ENCODE assay signal across 10 cellular contexts in the genomic region with DNA sequence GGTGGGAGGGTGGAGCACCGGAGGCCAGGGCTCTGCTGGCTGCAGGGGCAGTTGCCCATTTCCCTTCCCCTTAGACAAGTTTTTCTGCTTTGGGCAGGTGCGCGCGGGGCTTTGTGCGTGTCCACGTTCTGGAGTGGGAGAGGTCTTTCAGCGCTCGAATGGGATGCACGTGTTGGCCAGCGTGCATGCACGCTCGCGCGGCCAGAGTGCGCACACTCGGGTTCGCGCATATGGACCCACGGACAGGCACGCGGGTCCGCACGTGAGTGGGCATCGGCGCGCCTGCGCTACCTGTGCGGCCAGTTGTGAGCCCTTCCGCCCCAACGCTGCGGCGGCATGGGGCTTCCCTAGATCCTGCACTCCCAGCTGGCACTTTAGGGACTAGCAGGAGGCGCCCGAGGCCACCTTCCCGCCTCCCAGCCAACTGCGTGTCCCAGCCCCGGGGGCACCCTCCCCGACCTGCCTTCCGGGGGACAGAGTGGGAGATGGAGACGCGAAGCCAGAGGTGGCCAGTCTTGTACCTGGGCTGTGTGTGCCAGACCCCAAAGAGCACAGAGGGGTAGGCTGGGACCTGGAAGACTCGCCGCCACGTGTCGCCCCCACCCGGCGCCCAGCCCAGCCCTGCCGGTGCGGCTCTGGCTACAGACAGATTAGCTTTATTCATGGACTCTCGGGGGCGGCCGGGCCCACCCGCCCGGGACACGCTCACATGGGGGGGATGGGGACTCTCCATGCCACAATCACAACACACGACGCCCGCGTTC. TPM values are rescaled to one million over a fixed set of nuclear protein-coding genes. Genes with fewer than 3 reads are reported as not detected.
DNase-seq lines count a peak whose midpoint lies in the region; ATAC-seq and TF ChIP-seq lines count a peak whose summit lies in the region.
"Had no signal": no experiment of that assay in that cellular context is flagged by ENCODE, and none has a peak within 500 bp of the region (broad histone marks: within the 10 kb centered on the region; RNA-seq: fewer than 3 reads in every experiment).

No MANE protein-coding gene starts in this region.

- no peak overlapping the region for H3K27ac Mint-ChIP-seq in MCF 10A (ENCODE audit: low read depth, unreplicated experiment)
- H3K27ac Mint-ChIP-seq in WTC11 = no peak overlapping the region
- no peak overlapping the region for H3K27ac Mint-ChIP-seq in immature natural killer cell

- CTCF ChIA-PET in MCF 10A (lab: Yijun Ruan, JAX) = no interaction called here
- CTCF ChIA-PET in WTC11 (lab: Charles Lee) = interaction anchor here (0.6 to 1.3 kb wide), 3 partner anchors 11 to 41 kb away, joined by 3 to 4 read pairs (median 3); a partner anchor contains a TSS

- intact Hi-C loops in breast epithelium (cut with DNase I; ENCODE audit: low total_unique reads) (no loop called here), MCF 10A (cut with micrococcal nuclease) (no loop called here)

- H3K36me3 ChIP-seq in breast epithelium = no peaks in the 10 kb centered on the region

- H3K4me3 ChIP-seq in breast epithelium = peak overlapping the region in 2 of 3 donors; percentile 7 to 48

- H3K4me1 Mint-ChIP-seq in MCF 10A (ENCODE audit: insufficient read depth, unreplicated experiment) (peaks cover 12% of the 10 kb centered on the region), WTC11 (peaks cover 6% of the 10 kb centered on the region), immature natural killer cell (peaks cover 9 to 30% of the 10 kb centered on the region in 2 donors)

- no peak overlapping the region for H3K27ac ChIP-seq in breast epithelium
- H3K27ac ChIP-seq in temporal lobe (ENCODE audit: low read depth, low read length) = peak overlapping the region; percentile 56

- H3K27me3 ChIP-seq in breast epithelium = peaks cover 17 to 84% of the 10 kb centered on the region in 2 donors

- H3K4me1 ChIP-seq in breast epithelium = peaks cover 0 to 11% of the 10 kb centered on the region in 2 donors

- no peak for TF ChIP-seq POLR2A in breast epithelium (IDR thresholded peaks at IDR 0.05)

- H3K9me3 Mint-ChIP-seq in MCF 10A (ENCODE audit: unreplicated experiment) (no peaks in the 10 kb centered on the region), WTC11 (no peaks in the 10 kb centered on the region), immature natural killer cell (no peaks in the 10 kb centered on the region)

- DNase-seq in breast epithelium (ENCODE audit: low spot score in 2 of 2) (no peak), MCF 10A (ENCODE audit: unreplicated experiment) (no peak), WTC11 (ENCODE audit: low spot score) (peak; percentile 41), immature natural killer cell (no peak), middle frontal gyrus (ENCODE audit: extremely low spot score, low spot score) (no peak), AML-193 (lab: John Stamatoyannopoulos, UW) (no peak)
- DNase-seq: NCI-H2081 treated with DMSO at 0.1 percent for 48 hours had no signal

- H3K27me3 Mint-ChIP-seq in MCF 10A (ENCODE audit: insufficient read depth, unreplicated experiment) = peaks cover 39% of the 10 kb centered on the region
- H3K27me3 Mint-ChIP-seq in WTC11 (ENCODE audit: low read depth) = peaks cover 66% of the 10 kb centered on the region
- peaks cover 17 to 28% (median 22%) of the 10 kb centered on the region in 3 donors for H3K27me3 Mint-ChIP-seq in immature natural killer cell (ENCODE audit: low read depth in 3 of 3)

- BruUV-seq in MCF 10A (replicated peaks; lab: Mats Ljungman, UMichigan) = no TSS peak

- H3K9me3 ChIP-seq in breast epithelium = no peaks in the 10 kb centered on the region

- ATAC-seq in WTC11 (no peak), HG02884 (IDR thresholded peaks at IDR 0.05; ENCODE audit: unreplicated experiment) (no peak)

- TF ChIP-seq CTCF in breast epithelium (IDR thresholded peaks at IDR 0.05) (no peak), MCF 10A (IDR thresholded peaks at IDR 0.05; ENCODE audit: unreplicated experiment) (no peak), WTC11 (IDR thresholded peaks at IDR 0.05) (no peak)

- H3K36me3 Mint-ChIP-seq in MCF 10A (ENCODE audit: insufficient read depth, unreplicated experiment) (no peaks in the 10 kb centered on the region), WTC11 (no peaks in the 10 kb centered on the region), immature natural killer cell (peaks cover 0 to 3% (median 0%) of the 10 kb centered on the region in 3 donors)

- no peak overlapping the region for H3K4me3 Mint-ChIP-seq in MCF 10A (ENCODE audit: unreplicated experiment)
- H3K4me3 Mint-ChIP-seq in WTC11 = peak overlapping the region; percentile 76
- peak overlapping the region; percentile 65 to 82 (median 72) for H3K4me3 Mint-ChIP-seq in immature natural killer cell

- POLR2A ChIA-PET in MCF 10A (lab: Yijun Ruan, JAX) (no interaction called here), WTC11 (lab: Charles Lee) (interaction anchor here (0.6 to 1.0 kb wide), 2 partner anchors 11 to 155 kb away, joined by 3 to 5 read pairs; no protein-coding TSS in a partner anchor)

TF ChIP-seq in WTC11, 78 proteins besides CTCF, POLR2A, EP300 and RAD21 (continues in another document):
- TF ChIP-seq, protein P1, sequence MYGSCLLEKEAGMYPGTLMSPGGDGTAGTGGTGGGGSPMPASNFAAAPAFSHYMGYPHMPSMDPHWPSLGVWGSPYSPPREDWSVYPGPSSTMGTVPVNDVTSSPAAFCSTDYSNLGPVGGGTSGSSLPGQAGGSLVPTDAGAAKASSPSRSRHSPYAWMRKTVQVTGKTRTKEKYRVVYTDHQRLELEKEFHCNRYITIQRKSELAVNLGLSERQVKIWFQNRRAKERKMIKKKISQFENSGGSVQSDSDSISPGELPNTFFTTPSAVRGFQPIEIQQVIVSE (CRISPR knock-in tag; IDR thresholded peaks at IDR 0.05; ENCODE audit: borderline replicate concordance) = no peak
- TF ChIP-seq TP53 (CRISPR knock-in tag; IDR thresholded peaks at IDR 0.05) (peak; percentile 55; the same call in 1 of the 2 replicates), FOXP1 (CRISPR knock-in tag; IDR thresholded peaks at IDR 0.05; ENCODE audit: borderline replicate concordance) (peak; percentile 60; the same call in 1 of the 2 replicates), PRRX2 (CRISPR knock-in tag; IDR thresholded peaks at IDR 0.05) (no peak), TEAD1 (CRISPR knock-in tag; IDR thresholded peaks at IDR 0.05) (peak; percentile 55; the same call in 1 of the 2 replicates), RORB (CRISPR knock-in tag; IDR thresholded peaks at IDR 0.05) (no peak), ZBTB21 (CRISPR knock-in tag; IDR thresholded peaks at IDR 0.05; ENCODE audit: borderline replicate concordance) (0 out of 2 replicates have a peak, but pooled peaks have one; percentile 65), NFE2L1 (CRISPR knock-in tag; IDR thresholded peaks at IDR 0.05) (0 out of 2 replicates have a peak, but pooled peaks have one; percentile 17)
- TF ChIP-seq, protein P2, sequence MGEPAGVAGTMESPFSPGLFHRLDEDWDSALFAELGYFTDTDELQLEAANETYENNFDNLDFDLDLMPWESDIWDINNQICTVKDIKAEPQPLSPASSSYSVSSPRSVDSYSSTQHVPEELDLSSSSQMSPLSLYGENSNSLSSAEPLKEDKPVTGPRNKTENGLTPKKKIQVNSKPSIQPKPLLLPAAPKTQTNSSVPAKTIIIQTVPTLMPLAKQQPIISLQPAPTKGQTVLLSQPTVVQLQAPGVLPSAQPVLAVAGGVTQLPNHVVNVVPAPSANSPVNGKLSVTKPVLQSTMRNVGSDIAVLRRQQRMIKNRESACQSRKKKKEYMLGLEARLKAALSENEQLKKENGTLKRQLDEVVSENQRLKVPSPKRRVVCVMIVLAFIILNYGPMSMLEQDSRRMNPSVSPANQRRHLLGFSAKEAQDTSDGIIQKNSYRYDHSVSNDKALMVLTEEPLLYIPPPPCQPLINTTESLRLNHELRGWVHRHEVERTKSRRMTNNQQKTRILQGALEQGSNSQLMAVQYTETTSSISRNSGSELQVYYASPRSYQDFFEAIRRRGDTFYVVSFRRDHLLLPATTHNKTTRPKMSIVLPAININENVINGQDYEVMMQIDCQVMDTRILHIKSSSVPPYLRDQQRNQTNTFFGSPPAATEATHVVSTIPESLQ (CRISPR knock-in tag; IDR thresholded peaks at IDR 0.05) = no peak
- TF ChIP-seq, protein P3, sequence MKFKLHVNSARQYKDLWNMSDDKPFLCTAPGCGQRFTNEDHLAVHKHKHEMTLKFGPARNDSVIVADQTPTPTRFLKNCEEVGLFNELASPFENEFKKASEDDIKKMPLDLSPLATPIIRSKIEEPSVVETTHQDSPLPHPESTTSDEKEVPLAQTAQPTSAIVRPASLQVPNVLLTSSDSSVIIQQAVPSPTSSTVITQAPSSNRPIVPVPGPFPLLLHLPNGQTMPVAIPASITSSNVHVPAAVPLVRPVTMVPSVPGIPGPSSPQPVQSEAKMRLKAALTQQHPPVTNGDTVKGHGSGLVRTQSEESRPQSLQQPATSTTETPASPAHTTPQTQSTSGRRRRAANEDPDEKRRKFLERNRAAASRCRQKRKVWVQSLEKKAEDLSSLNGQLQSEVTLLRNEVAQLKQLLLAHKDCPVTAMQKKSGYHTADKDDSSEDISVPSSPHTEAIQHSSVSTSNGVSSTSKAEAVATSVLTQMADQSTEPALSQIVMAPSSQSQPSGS (CRISPR knock-in tag; IDR thresholded peaks at IDR 0.05; ENCODE audit: borderline replicate concordance, low read depth) = no peak
- TF ChIP-seq, protein P4, sequence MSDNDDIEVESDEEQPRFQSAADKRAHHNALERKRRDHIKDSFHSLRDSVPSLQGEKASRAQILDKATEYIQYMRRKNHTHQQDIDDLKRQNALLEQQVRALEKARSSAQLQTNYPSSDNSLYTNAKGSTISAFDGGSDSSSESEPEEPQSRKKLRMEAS (CRISPR knock-in tag; IDR thresholded peaks at IDR 0.05) = peak; percentile 85

RNA-seq across cellular contexts. Expression of a gene that starts 9.8 kb away (rescaled TPM):
- total RNA-seq in breast epithelium = 1 to 10 TPM in 1 of 3 donors, under 1 TPM in 2; 0.64 to 1.2 (median 0.98) TPM
- total RNA-seq in MCF 10A (2022) = 3.0 and 3.7 TPM in 2 replicates
- total RNA-seq in WTC11 (2021) = 5.4 to 8.5 TPM (median 5.8 TPM) in 3 replicates
- under 1 TPM; 0.34 to 0.63 (median 0.46) TPM for polyA plus RNA-seq in immature natural killer cell
- total RNA-seq in temporal lobe = 104 TPM

RNA-seq across cellular contexts. Expression of a gene that starts 10.6 kb away (rescaled TPM):
- total RNA-seq in breast epithelium = not detected
- total RNA-seq in MCF 10A (2022) = not detected in 2 replicates
- total RNA-seq in WTC11 (2021) = 6.8 to 13.4 TPM (median 9.6 TPM) in 3 replicates
- polyA plus RNA-seq in immature natural killer cell = under 1 TPM in 1 of 3 donors, not detected in 2; 0.26 TPM
- 15.7 TPM for total RNA-seq in temporal lobe
- total RNA-seq: osteocyte had no signal

RNA-seq across cellular contexts. Expression of a gene that starts 10.7 kb away (rescaled TPM):
- total RNA-seq in breast epithelium (1 to 10 TPM in 1 of 3 donors, not detected in 2; 1.6 TPM), MCF 10A (2022) (not detected in 2 replicates), WTC11 (2021) (0.74 to 1.3 TPM (median 1.1 TPM) in 3 replicates), temporal lobe (not detected)
- not detected for polyA plus RNA-seq in immature natural killer cell
- total RNA-seq: osteocyte had no signal

RNA-seq across cellular contexts. Expression of a gene that starts 27.5 kb away (rescaled TPM):
- total RNA-seq in breast epithelium (10 to 100 TPM; 10.4 to 20.0 (median 18.3) TPM), MCF 10A (2022) (36.7 and 47.5 TPM in 2 replicates), WTC11 (2021) (45.7 to 47.8 TPM (median 46.1 TPM) in 3 replicates), temporal lobe (21.4 TPM)
- polyA plus RNA-seq in immature natural killer cell = 10 to 100 TPM; 45.2 to 53.0 (median 49.4) TPM

Comparison
In these comparisons a context has a peak if more than half of its experiments do, and no peak if none do; other contexts are left out.
1. RNA of a gene that starts 9.8 kb away (total RNA-seq): 104 TPM in temporal lobe (single experiment); 5.4 to 8.5 TPM in WTC11, 3.0 to 3.7 TPM in MCF 10A and 0.64 to 1.2 TPM in breast epithelium; every median in the first group is over 10 times any median in the second.